Comparison of ENCODE assay signal across 9 cellular contexts in the genomic region with DNA sequence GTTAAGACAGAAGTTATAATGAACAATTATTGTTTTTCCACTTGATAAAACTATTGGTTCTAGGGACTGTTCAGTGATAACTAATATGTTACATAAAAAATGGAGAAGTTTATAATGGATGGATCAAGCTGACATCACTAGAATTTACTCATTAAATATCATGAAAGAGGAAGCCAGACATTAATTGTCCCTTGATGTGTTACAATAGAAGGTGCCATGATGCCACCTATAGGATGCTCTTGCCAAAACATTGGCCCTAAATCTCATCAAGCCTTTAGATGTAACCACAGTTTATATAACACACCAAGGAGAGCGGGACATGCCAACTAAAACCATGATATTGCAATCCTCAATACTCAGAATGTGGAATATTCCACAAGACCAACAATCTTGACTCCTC.
A peak's percentile ranks its signal among the peaks of the same experiment; 100 is the strongest.
DNase-seq lines count a peak whose midpoint lies in the region; ATAC-seq and TF ChIP-seq lines count a peak whose summit lies in the region.
"Had no signal": no experiment of that assay in that cellular context is flagged by ENCODE, and none has a peak within 500 bp of the region (broad histone marks: within the 10 kb centered on the region; RNA-seq: fewer than 3 reads in every experiment).

No MANE protein-coding gene starts in this region.

- no peaks in the 10 kb centered on the region for H3K36me3 ChIP-seq in esophagus muscularis mucosa

- H3K9me3 ChIP-seq in esophagus muscularis mucosa = no peaks in the 10 kb centered on the region

- ATAC-seq in Right ventricle myocardium inferior = no peak

- TF ChIP-seq RAD21 in Ishikawa (IDR thresholded peaks at IDR 0.05; ENCODE audit: low read depth) = peak; percentile 20; the same call in 1 of the 2 replicates

- no peak for TF ChIP-seq CTCF in esophagus muscularis mucosa (IDR thresholded peaks at IDR 0.05)

- intact Hi-C loops in esophagus muscularis mucosa (cut with DNase I) (no loop called here), Right ventricle myocardium inferior (cut with DNase I) (no loop called here)

- TF ChIP-seq EP300 in Ishikawa (IDR thresholded peaks at IDR 0.05; ENCODE audit: borderline replicate concordance) (no peak), esophagus muscularis mucosa (IDR thresholded peaks at IDR 0.05) (no peak)

- 94% methylated on average over 1 of the region's 1 CpG for WGBS in esophagus muscularis mucosa

- DNase-seq in COR-L47 (lab: John Stamatoyannopoulos, UW) (peak; percentile 66), RPMI8226 (peak; percentile 25), glomerular visceral epithelial cell (ENCODE audit: extremely low spot score) (peak; percentile 25), esophagus muscularis mucosa (ENCODE audit: extremely low spot score) (no peak), T-helper 9 cell (no peak), Right ventricle myocardium inferior (ENCODE audit: missing footprints) (no peak)
- DNase-seq in activated effector memory CD4-positive, alpha-beta T cell treated with anti-CD3 and anti-CD28 coated beads, Interleukin-2, amount 50 U/mL, for 16 hours = no peak
- DNase-seq: activated naive CD8-positive, alpha-beta T cell treated with anti-CD3 and anti-CD28 coated beads, Interleukin-2, amount 10 ng/mL, durations not matched to agents 7 days and 5 days had no signal

- no peak for TF ChIP-seq POLR2A in esophagus muscularis mucosa (IDR thresholded peaks at IDR 0.05; ENCODE audit: low read depth)

- H3K27me3 ChIP-seq in esophagus muscularis mucosa = no peaks in the 10 kb centered on the region

- H3K4me3 ChIP-seq in esophagus muscularis mucosa = no peak overlapping the region

- no peak overlapping the region for H3K27ac ChIP-seq in esophagus muscularis mucosa (replicated peaks in 1 of 4)

- no peaks in the 10 kb centered on the region for H3K4me1 ChIP-seq in esophagus muscularis mucosa

TF ChIP-seq in Ishikawa, 13 proteins besides CTCF, POLR2A, EP300 and RAD21:
- TF ChIP-seq ZBTB7A (IDR thresholded peaks at IDR 0.05; ENCODE audit: low read depth) = no peak
- TF ChIP-seq TAF1 (IDR thresholded peaks at IDR 0.05; ENCODE audit: low read depth) = no peak
- TF ChIP-seq CEBPB (IDR thresholded peaks at IDR 0.05) = no peak
- no peak for TF ChIP-seq TEAD4 (IDR thresholded peaks at IDR 0.05)
- TF ChIP-seq EGR1 (IDR thresholded peaks at IDR 0.05) = no peak
- no peak for TF ChIP-seq YY1 (IDR thresholded peaks at IDR 0.05; ENCODE audit: low read depth)
- TF ChIP-seq, protein P1, sequence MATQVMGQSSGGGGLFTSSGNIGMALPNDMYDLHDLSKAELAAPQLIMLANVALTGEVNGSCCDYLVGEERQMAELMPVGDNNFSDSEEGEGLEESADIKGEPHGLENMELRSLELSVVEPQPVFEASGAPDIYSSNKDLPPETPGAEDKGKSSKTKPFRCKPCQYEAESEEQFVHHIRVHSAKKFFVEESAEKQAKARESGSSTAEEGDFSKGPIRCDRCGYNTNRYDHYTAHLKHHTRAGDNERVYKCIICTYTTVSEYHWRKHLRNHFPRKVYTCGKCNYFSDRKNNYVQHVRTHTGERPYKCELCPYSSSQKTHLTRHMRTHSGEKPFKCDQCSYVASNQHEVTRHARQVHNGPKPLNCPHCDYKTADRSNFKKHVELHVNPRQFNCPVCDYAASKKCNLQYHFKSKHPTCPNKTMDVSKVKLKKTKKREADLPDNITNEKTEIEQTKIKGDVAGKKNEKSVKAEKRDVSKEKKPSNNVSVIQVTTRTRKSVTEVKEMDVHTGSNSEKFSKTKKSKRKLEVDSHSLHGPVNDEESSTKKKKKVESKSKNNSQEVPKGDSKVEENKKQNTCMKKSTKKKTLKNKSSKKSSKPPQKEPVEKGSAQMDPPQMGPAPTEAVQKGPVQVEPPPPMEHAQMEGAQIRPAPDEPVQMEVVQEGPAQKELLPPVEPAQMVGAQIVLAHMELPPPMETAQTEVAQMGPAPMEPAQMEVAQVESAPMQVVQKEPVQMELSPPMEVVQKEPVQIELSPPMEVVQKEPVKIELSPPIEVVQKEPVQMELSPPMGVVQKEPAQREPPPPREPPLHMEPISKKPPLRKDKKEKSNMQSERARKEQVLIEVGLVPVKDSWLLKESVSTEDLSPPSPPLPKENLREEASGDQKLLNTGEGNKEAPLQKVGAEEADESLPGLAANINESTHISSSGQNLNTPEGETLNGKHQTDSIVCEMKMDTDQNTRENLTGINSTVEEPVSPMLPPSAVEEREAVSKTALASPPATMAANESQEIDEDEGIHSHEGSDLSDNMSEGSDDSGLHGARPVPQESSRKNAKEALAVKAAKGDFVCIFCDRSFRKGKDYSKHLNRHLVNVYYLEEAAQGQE (IDR thresholded peaks at IDR 0.05; ENCODE audit: low read depth) = no peak
- no peak for TF ChIP-seq CREB1 (IDR thresholded peaks at IDR 0.05; ENCODE audit: low read depth)
- no peak for TF ChIP-seq TCF12 (IDR thresholded peaks at IDR 0.05; ENCODE audit: low read depth)
- TF ChIP-seq, protein P2, sequence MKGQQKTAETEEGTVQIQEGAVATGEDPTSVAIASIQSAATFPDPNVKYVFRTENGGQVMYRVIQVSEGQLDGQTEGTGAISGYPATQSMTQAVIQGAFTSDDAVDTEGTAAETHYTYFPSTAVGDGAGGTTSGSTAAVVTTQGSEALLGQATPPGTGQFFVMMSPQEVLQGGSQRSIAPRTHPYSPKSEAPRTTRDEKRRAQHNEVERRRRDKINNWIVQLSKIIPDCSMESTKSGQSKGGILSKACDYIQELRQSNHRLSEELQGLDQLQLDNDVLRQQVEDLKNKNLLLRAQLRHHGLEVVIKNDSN (IDR thresholded peaks at IDR 0.05) = no peak
- no peak for TF ChIP-seq NFIC (IDR thresholded peaks at IDR 0.05)
- TF ChIP-seq, protein P3, sequence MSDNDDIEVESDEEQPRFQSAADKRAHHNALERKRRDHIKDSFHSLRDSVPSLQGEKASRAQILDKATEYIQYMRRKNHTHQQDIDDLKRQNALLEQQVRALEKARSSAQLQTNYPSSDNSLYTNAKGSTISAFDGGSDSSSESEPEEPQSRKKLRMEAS (IDR thresholded peaks at IDR 0.05) = no peak
- TF ChIP-seq FOXM1 (IDR thresholded peaks at IDR 0.05; ENCODE audit: borderline replicate concordance, low read depth) = no peak

Comparison
In these comparisons a context has a peak if more than half of its experiments do, and no peak if none do; other contexts are left out.
1. DNase-seq: peak in COR-L47 (single experiment), RPMI8226 (single experiment) and glomerular visceral epithelial cell (single experiment); none in esophagus muscularis mucosa (single experiment), T-helper 9 cell (single experiment), activated effector memory CD4-positive, alpha-beta T cell treated with anti-CD3 and anti-CD28 coated beads, Interleukin-2, amount 50 U/mL, for 16 hours (single experiment) and Right ventricle myocardium inferior (single experiment).